3 cellular contexts compared by ENCODE assay signal in the genomic region with DNA sequence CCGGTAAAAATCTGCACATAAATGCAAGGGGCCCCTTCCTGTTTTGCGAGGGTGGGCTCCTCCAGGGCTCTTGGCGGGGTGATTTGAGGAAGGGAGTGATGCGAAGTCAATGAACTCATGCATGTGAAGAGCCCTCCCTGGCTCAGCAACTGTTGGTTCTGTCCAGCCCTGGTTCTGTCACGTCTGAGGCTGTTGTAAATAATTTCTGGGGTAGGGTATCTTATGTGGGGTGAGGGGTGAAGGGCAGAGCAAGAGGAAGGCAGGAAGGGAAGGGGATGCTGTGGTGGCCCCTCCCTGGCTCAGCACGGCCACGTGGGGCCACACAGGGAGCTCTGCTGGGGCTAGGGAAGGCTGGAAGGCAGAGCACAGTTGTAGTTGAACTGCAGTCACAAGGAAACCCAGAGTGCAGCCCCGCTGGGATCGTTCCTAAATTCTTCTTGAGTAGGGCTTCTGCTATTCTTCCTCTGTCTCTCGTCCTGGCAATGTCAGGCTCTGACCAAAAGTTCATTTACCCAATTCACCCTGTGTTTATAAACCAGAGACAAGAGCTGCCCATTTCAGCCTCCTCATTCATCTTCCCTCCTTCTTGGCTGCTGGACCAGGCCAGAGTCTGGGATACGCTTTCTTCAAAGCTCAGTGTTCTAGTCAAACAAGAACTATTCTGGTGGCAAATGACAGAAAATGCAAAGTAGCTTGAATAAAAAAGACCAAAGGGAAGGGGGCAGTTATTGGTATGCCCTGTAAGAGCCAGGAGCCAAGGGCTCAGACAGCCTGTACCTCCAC.
TF ChIP-seq lines count a peak whose summit lies in the region.

No MANE protein-coding gene starts in this region.

TF ChIP-seq in SK-N-SH treated with all-trans-retinoic acid at 6 μM for 48 hours, 23 proteins besides CTCF, POLR2A, EP300 and RAD21 (continued from another document):
- TF ChIP-seq, protein P1, sequence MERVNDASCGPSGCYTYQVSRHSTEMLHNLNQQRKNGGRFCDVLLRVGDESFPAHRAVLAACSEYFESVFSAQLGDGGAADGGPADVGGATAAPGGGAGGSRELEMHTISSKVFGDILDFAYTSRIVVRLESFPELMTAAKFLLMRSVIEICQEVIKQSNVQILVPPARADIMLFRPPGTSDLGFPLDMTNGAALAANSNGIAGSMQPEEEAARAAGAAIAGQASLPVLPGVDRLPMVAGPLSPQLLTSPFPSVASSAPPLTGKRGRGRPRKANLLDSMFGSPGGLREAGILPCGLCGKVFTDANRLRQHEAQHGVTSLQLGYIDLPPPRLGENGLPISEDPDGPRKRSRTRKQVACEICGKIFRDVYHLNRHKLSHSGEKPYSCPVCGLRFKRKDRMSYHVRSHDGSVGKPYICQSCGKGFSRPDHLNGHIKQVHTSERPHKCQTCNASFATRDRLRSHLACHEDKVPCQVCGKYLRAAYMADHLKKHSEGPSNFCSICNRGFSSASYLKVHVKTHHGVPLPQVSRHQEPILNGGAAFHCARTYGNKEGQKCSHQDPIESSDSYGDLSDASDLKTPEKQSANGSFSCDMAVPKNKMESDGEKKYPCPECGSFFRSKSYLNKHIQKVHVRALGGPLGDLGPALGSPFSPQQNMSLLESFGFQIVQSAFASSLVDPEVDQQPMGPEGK (CRISPR knock-in tag; IDR thresholded peaks at IDR 0.05; ENCODE audit: borderline replicate concordance), result no peak
- TF ChIP-seq SNAI2 (CRISPR knock-in tag; IDR thresholded peaks at IDR 0.05) (no peak), TOX (CRISPR knock-in tag; IDR thresholded peaks at IDR 0.05; ENCODE audit: borderline replicate concordance) (no peak), OSR1 (CRISPR knock-in tag; IDR thresholded peaks at IDR 0.05) (no peak), ZC3H10 (CRISPR knock-in tag; IDR thresholded peaks at IDR 0.05) (no peak), ESRRG (CRISPR knock-in tag; IDR thresholded peaks at IDR 0.05) (no peak), ZNF8 (CRISPR knock-in tag; IDR thresholded peaks at IDR 0.05) (no peak), RARB (CRISPR knock-in tag; IDR thresholded peaks at IDR 0.05) (no peak), ISL1 (CRISPR knock-in tag; IDR thresholded peaks at IDR 0.05) (no peak)

TF ChIP-seq in SK-N-SH, 30 proteins besides CTCF, POLR2A, EP300 and RAD21 (continued from another document):
- TF ChIP-seq RCOR1 (IDR thresholded peaks at IDR 0.05; ENCODE audit: low read length) (no peak), GATA2 (CRISPR knock-in tag; IDR thresholded peaks at IDR 0.05) (no peak), GABPA (IDR thresholded peaks at IDR 0.05; ENCODE audit: low read depth) (no peak), ELF1 (IDR thresholded peaks at IDR 0.05) (no peak), FOXM1 (IDR thresholded peaks at IDR 0.05; ENCODE audit: low read depth) (no peak), POLR2AphosphoS5 (IDR thresholded peaks at IDR 0.05; ENCODE audit: low read depth, low read length) (no peak), TAF1 (IDR thresholded peaks at IDR 0.05; ENCODE audit: borderline replicate concordance, low read depth, low read length) (no peak), NRF1 (IDR thresholded peaks at IDR 0.05; ENCODE audit: low read depth, low read length) (no peak), NFIC (IDR thresholded peaks at IDR 0.05; ENCODE audit: borderline replicate concordance) (no peak)
- TF ChIP-seq, protein P2, sequence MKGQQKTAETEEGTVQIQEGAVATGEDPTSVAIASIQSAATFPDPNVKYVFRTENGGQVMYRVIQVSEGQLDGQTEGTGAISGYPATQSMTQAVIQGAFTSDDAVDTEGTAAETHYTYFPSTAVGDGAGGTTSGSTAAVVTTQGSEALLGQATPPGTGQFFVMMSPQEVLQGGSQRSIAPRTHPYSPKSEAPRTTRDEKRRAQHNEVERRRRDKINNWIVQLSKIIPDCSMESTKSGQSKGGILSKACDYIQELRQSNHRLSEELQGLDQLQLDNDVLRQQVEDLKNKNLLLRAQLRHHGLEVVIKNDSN (IDR thresholded peaks at IDR 0.05; ENCODE audit: borderline replicate concordance, low read depth), result no peak
- TF ChIP-seq, protein P3, sequence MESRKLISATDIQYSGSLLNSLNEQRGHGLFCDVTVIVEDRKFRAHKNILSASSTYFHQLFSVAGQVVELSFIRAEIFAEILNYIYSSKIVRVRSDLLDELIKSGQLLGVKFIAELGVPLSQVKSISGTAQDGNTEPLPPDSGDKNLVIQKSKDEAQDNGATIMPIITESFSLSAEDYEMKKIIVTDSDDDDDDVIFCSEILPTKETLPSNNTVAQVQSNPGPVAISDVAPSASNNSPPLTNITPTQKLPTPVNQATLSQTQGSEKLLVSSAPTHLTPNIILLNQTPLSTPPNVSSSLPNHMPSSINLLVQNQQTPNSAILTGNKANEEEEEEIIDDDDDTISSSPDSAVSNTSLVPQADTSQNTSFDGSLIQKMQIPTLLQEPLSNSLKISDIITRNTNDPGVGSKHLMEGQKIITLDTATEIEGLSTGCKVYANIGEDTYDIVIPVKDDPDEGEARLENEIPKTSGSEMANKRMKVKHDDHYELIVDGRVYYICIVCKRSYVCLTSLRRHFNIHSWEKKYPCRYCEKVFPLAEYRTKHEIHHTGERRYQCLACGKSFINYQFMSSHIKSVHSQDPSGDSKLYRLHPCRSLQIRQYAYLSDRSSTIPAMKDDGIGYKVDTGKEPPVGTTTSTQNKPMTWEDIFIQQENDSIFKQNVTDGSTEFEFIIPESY (IDR thresholded peaks at IDR 0.05; ENCODE audit: borderline replicate concordance, low read depth), result no peak

TF ChIP-seq in WTC11, 78 proteins besides CTCF, POLR2A, EP300 and RAD21 (continued from another document):
- TF ChIP-seq KAT7 (CRISPR knock-in tag; IDR thresholded peaks at IDR 0.05; ENCODE audit: borderline replicate concordance), result no peak
TF ChIP-seq in WTC11: peak in this region for 1.
